ENCODE assay signal across 2 cellular contexts in the genomic region with DNA sequence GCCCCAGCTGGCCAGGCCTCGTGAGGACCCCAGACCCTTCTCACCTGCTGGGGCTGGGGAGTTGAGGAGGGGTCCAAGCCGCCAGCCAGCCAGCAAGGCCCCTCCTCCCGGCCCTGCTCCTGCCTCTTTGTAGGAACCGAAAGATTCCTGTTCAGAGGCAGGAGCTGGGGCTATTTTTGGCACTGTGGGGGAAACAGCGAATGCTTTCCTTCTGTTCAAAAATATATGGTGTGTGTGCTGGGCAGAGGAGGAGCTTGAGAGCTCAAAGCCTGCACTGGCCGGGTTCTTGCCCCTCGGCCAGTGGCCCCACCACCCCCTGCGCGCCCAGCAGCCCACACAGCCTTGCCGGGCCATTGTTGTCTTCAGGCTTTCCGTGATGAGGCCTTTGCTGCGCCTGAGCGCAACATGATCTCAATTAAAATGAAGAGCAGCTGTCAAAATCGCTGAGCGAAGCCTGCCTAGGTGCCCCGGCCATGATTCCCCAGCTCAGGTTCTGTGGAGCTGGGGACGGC.
TF ChIP-seq lines count a peak whose summit lies in the region.

No MANE protein-coding gene starts in this region.

TF ChIP-seq in IMR-90, 13 proteins besides CTCF, POLR2A, EP300 and RAD21:
- TF ChIP-seq RCOR1 (IDR thresholded peaks at IDR 0.05; ENCODE audit: insufficient replicate concordance, low read length) (no peak), MAZ (IDR thresholded peaks at IDR 0.05; ENCODE audit: borderline replicate concordance, low read depth, low read length) (peak; percentile 16; the same call in 1 of the 2 replicates)
- TF ChIP-seq, protein P1, sequence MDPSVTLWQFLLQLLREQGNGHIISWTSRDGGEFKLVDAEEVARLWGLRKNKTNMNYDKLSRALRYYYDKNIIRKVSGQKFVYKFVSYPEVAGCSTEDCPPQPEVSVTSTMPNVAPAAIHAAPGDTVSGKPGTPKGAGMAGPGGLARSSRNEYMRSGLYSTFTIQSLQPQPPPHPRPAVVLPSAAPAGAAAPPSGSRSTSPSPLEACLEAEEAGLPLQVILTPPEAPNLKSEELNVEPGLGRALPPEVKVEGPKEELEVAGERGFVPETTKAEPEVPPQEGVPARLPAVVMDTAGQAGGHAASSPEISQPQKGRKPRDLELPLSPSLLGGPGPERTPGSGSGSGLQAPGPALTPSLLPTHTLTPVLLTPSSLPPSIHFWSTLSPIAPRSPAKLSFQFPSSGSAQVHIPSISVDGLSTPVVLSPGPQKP (IDR thresholded peaks at IDR 0.05; ENCODE audit: borderline replicate concordance, low read depth, low read length), result no peak

TF ChIP-seq in K562, 482 proteins besides CTCF, POLR2A, EP300 and RAD21:
- TF ChIP-seq MAFF (IDR thresholded peaks at IDR 0.05; ENCODE audit: low read length), result no peak
- peak; percentile 27; the same call in 1 of the 2 replicates for TF ChIP-seq MEF2A (IDR thresholded peaks at IDR 0.05; ENCODE audit: control insufficient read depth, low read depth, low read length)
